Comparison of ENCODE assay signal across 17 cellular contexts in genomic region chr15:20346082-20346805, GRCh38.
DNase-seq lines count a peak whose midpoint lies in the region; TF ChIP-seq lines count a peak whose summit lies in the region.
"Had no signal": no experiment of that assay in that cellular context is flagged by ENCODE, and none has a peak within 500 bp of the region (broad histone marks: within the 10 kb centered on the region; RNA-seq: fewer than 3 reads in every experiment).

No MANE protein-coding gene starts in this region.

- H3K36me3 Mint-ChIP-seq in chondrocyte (ENCODE audit: low read depth) (peaks cover 4% of the 10 kb centered on the region), osteocyte (ENCODE audit: unreplicated experiment) (peaks cover 2% of the 10 kb centered on the region)

- CTCF ChIA-PET in AG04450 (lab: Charles Lee), result no interaction called here

- H3K9me3 Mint-ChIP-seq in chondrocyte (ENCODE audit: low read depth), result peaks cover 15% of the 10 kb centered on the region
- H3K9me3 Mint-ChIP-seq in osteocyte (ENCODE audit: unreplicated experiment), result peaks cover 13% of the 10 kb centered on the region

- POLR2A ChIA-PET in AG04450 (lab: Yijun Ruan, JAX), result no interaction called here

- no peak for DNase-seq in AG04450 (ENCODE audit: low read depth, low spot score)
- peak; percentile 41 for DNase-seq in GM10266 (ENCODE audit: extremely low spot score)
- peak; percentile 98 for DNase-seq in chondrocyte (ENCODE audit: low spot score)
- DNase-seq in osteocyte (ENCODE audit: extremely low spot score, unreplicated experiment), result peak; percentile 91
- no peak for DNase-seq in SKM-1 (lab: John Stamatoyannopoulos, UW; ENCODE audit: unreplicated experiment)
- no peak for DNase-seq in DMS114 treated with DMSO at 0.1 percent for 48 hours (lab: John Stamatoyannopoulos, UW; ENCODE audit: unreplicated experiment)
- no peak for DNase-seq in DMS79 treated with DMSO at 0.1 percent for 48 hours (lab: John Stamatoyannopoulos, UW)
- no peak for DNase-seq in NCI-H2081 (lab: John Stamatoyannopoulos, UW)
- DNase-seq: Calu3; colonic mucosa; erythroblast; NCI-H446; occipital lobe; stimulated activated naive CD4-positive, alpha-beta T cell; T-helper 9 cell; uterus had no signal

- H3K27me3 Mint-ChIP-seq in chondrocyte (ENCODE audit: low read depth) (no peaks in the 10 kb centered on the region), osteocyte (ENCODE audit: unreplicated experiment) (no peaks in the 10 kb centered on the region)

- H3K9me3 ChIP-seq in AG04450 (ENCODE audit: control insufficient read depth, insufficient read depth, low read length), result peaks cover 100% of the 10 kb centered on the region
- H3K9me3 ChIP-seq: colonic mucosa had no signal

- H3K4me1 Mint-ChIP-seq in chondrocyte (ENCODE audit: low read depth), result no peaks in the 10 kb centered on the region
- H3K4me1 Mint-ChIP-seq in osteocyte (ENCODE audit: unreplicated experiment), result no peaks in the 10 kb centered on the region

- peak overlapping the region; percentile 0 for H3K27ac ChIP-seq in AG04450 (ENCODE audit: low read depth, low read length)
- H3K27ac ChIP-seq: ascending aorta, colonic mucosa, uterus had no signal

- H3K4me3 Mint-ChIP-seq in chondrocyte (ENCODE audit: unreplicated experiment) (no peak overlapping the region), osteocyte (ENCODE audit: unreplicated experiment) (no peak overlapping the region)

- H3K27me3 ChIP-seq in AG04450 (ENCODE audit: control insufficient read depth, insufficient read depth, low read length), result no peaks in the 10 kb centered on the region
- H3K27me3 ChIP-seq: ascending aorta, colonic mucosa, uterus had no signal

- no peak for TF ChIP-seq CTCF in AG04450 (IDR thresholded peaks at IDR 0.05; ENCODE audit: low read depth, low read length)
- TF ChIP-seq CTCF in GM10266 (IDR thresholded peaks at IDR 0.05; ENCODE audit: control insufficient read depth, insufficient read depth, low read depth, missing control alignments), result no peak
- no peak for TF ChIP-seq CTCF in chondrocyte (IDR thresholded peaks at IDR 0.05)
- no peak for TF ChIP-seq CTCF in osteocyte (IDR thresholded peaks at IDR 0.05)

- H3K27ac Mint-ChIP-seq in chondrocyte (ENCODE audit: unreplicated experiment), result no peak overlapping the region
- no peak overlapping the region for H3K27ac Mint-ChIP-seq in osteocyte (ENCODE audit: unreplicated experiment)

- no peak overlapping the region for H3K4me3 ChIP-seq in AG04450 (ENCODE audit: low read depth, low read length)
- H3K4me3 ChIP-seq: ascending aorta, colonic mucosa, uterus had no signal

Comparison
In these comparisons a context has a peak if more than half of its experiments do, and no peak if none do; other contexts are left out.
1. DNase-seq: peak in GM10266 (single experiment), chondrocyte (single experiment) and osteocyte (single experiment); none in AG04450 (single experiment), SKM-1 (single experiment), DMS114 treated with DMSO at 0.1 percent for 48 hours (single experiment), DMS79 treated with DMSO at 0.1 percent for 48 hours (single experiment) and NCI-H2081 (0 of 2).